In the genomic region with DNA sequence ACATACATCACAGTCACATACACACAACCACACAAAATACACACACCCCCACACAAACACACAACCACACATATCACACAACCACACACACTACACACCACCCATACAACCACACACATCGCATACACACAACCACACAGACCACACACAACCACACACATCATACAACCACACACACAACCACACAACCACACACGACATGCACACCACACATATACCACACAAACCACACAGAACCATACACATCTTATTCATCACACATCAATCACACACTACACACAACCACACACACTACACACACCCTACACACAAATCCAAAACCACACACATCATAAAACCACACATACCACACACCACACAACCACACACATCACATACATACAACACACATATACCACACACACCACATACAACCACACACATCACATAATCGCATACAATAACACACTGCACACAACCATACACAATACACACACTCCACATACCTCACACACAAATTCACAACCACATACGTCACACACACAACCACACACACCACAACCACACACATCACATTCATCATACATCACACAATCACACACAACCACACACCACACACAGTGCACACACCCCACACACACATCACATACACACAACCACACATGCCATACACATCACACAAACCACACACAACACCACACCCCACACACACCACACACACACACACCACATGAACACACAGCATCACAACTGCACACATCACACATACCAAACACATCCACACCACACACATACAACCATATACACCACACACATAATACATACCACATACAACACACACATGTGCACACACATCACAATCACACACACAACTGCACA, we compare ENCODE assay signal across 1 cellular context.
TF ChIP-seq lines count a peak whose summit lies in the region.

No MANE protein-coding gene starts in this region.

TF ChIP-seq in K562, 482 proteins besides CTCF, POLR2A, EP300 and RAD21 (continued from another document and continues in another):
- TF ChIP-seq, protein P1, sequence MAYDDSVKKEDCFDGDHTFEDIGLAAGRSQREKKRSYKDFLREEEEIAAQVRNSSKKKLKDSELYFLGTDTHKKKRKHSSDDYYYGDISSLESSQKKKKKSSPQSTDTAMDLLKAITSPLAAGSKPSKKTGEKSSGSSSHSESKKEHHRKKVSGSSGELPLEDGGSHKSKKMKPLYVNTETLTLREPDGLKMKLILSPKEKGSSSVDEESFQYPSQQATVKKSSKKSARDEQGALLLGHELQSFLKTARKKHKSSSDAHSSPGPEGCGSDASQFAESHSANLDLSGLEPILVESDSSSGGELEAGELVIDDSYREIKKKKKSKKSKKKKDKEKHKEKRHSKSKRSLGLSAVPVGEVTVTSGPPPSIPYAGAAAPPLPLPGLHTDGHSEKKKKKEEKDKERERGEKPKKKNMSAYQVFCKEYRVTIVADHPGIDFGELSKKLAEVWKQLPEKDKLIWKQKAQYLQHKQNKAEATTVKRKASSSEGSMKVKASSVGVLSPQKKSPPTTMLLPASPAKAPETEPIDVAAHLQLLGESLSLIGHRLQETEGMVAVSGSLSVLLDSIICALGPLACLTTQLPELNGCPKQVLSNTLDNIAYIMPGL (CRISPR knock-in tag; IDR thresholded peaks at IDR 0.05) = 0 out of 2 replicates have a peak, but pooled peaks have one; percentile 47
- TF ChIP-seq HNRNPUL1 (IDR thresholded peaks at IDR 0.05; ENCODE audit: low read length) (no peak), KLF10 (CRISPR knock-in tag; IDR thresholded peaks at IDR 0.05) (no peak), OTX1 (CRISPR knock-in tag; IDR thresholded peaks at IDR 0.05) (peak; percentile 94), ZBTB7A (IDR thresholded peaks at IDR 0.05; ENCODE audit: borderline replicate concordance, control insufficient read depth, low read depth, low read length) (no peak), ZNF347 (CRISPR knock-in tag; IDR thresholded peaks at IDR 0.05; ENCODE audit: low read depth) (no peak), MCM3 (IDR thresholded peaks at IDR 0.05) (peak; percentile 6), NR1H2 (CRISPR knock-in tag; IDR thresholded peaks at IDR 0.05) (no peak), NCOR1 (IDR thresholded peaks at IDR 0.05) (no peak), ZNF668 (CRISPR knock-in tag; IDR thresholded peaks at IDR 0.05) (no peak), SMARCE1 (IDR thresholded peaks at IDR 0.05) (no peak), GTF2E2 (tag; IDR thresholded peaks at IDR 0.05) (no peak), ZC3H8 (IDR thresholded peaks at IDR 0.05) (peak; percentile 81; the same call in 1 of the 2 replicates), GATAD2A (IDR thresholded peaks at IDR 0.05) (0 out of 2 replicates have a peak, but pooled peaks have one; percentile 80), TRIM24 (IDR thresholded peaks at IDR 0.05) (peak in 1 of 2 experiments; percentile 64; a peak in 3 of 4 replicates), MAFF (IDR thresholded peaks at IDR 0.05; ENCODE audit: low read length) (no peak), RCOR1 (IDR thresholded peaks at IDR 0.05; ENCODE audit: borderline replicate concordance in 1 of 2, low read depth in 2 of 2, low read length in 2 of 2) (no peak), LCOR (CRISPR knock-in tag; IDR thresholded peaks at IDR 0.05) (no peak), CC2D1A (IDR thresholded peaks at IDR 0.05) (0 out of 2 replicates have a peak, but pooled peaks have one; percentile 47), MTA2 (IDR thresholded peaks at IDR 0.05; ENCODE audit: low read depth) (peak; percentile 38; the same call in 1 of the 2 replicates), PHF21A (IDR thresholded peaks at IDR 0.05; ENCODE audit: borderline replicate concordance, low read depth) (peak; percentile 74; the same call in 1 of the 2 replicates), GABPA (tag; conservative IDR thresholded peaks at IDR 0.05; ENCODE audit: low read depth) (no peak), TEAD2 (tag; IDR thresholded peaks at IDR 0.05) (no peak), U2AF2 (optimal IDR thresholded peaks at IDR 0.05; ENCODE audit: low read depth, low read length) (no peak)
- TF ChIP-seq, protein P2, sequence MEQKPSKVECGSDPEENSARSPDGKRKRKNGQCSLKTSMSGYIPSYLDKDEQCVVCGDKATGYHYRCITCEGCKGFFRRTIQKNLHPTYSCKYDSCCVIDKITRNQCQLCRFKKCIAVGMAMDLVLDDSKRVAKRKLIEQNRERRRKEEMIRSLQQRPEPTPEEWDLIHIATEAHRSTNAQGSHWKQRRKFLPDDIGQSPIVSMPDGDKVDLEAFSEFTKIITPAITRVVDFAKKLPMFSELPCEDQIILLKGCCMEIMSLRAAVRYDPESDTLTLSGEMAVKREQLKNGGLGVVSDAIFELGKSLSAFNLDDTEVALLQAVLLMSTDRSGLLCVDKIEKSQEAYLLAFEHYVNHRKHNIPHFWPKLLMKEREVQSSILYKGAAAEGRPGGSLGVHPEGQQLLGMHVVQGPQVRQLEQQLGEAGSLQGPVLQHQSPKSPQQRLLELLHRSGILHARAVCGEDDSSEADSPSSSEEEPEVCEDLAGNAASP (IDR thresholded peaks at IDR 0.05) = peak; percentile 40; the same call in 1 of the 2 replicates
- TF ChIP-seq, protein P3, sequence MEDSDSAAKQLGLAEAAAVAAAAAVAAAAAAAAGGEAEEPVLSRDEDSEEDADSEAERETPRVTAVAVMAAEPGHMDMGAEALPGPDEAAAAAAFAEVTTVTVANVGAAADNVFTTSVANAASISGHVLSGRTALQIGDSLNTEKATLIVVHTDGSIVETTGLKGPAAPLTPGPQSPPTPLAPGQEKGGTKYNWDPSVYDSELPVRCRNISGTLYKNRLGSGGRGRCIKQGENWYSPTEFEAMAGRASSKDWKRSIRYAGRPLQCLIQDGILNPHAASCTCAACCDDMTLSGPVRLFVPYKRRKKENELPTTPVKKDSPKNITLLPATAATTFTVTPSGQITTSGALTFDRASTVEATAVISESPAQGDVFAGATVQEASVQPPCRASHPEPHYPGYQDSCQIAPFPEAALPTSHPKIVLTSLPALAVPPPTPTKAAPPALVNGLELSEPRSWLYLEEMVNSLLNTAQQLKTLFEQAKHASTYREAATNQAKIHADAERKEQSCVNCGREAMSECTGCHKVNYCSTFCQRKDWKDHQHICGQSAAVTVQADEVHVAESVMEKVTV (CRISPR knock-in tag; IDR thresholded peaks at IDR 0.05) = no peak
- TF ChIP-seq, protein P4, sequence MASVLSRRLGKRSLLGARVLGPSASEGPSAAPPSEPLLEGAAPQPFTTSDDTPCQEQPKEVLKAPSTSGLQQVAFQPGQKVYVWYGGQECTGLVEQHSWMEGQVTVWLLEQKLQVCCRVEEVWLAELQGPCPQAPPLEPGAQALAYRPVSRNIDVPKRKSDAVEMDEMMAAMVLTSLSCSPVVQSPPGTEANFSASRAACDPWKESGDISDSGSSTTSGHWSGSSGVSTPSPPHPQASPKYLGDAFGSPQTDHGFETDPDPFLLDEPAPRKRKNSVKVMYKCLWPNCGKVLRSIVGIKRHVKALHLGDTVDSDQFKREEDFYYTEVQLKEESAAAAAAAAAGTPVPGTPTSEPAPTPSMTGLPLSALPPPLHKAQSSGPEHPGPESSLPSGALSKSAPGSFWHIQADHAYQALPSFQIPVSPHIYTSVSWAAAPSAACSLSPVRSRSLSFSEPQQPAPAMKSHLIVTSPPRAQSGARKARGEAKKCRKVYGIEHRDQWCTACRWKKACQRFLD (CRISPR knock-in tag; IDR thresholded peaks at IDR 0.05) = no peak
- TF ChIP-seq, protein P5, sequence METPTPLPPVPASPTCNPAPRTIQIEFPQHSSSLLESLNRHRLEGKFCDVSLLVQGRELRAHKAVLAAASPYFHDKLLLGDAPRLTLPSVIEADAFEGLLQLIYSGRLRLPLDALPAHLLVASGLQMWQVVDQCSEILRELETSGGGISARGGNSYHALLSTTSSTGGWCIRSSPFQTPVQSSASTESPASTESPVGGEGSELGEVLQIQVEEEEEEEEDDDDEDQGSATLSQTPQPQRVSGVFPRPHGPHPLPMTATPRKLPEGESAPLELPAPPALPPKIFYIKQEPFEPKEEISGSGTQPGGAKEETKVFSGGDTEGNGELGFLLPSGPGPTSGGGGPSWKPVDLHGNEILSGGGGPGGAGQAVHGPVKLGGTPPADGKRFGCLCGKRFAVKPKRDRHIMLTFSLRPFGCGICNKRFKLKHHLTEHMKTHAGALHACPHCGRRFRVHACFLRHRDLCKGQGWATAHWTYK (CRISPR knock-in tag; IDR thresholded peaks at IDR 0.05) = no peak
- TF ChIP-seq, protein P6, sequence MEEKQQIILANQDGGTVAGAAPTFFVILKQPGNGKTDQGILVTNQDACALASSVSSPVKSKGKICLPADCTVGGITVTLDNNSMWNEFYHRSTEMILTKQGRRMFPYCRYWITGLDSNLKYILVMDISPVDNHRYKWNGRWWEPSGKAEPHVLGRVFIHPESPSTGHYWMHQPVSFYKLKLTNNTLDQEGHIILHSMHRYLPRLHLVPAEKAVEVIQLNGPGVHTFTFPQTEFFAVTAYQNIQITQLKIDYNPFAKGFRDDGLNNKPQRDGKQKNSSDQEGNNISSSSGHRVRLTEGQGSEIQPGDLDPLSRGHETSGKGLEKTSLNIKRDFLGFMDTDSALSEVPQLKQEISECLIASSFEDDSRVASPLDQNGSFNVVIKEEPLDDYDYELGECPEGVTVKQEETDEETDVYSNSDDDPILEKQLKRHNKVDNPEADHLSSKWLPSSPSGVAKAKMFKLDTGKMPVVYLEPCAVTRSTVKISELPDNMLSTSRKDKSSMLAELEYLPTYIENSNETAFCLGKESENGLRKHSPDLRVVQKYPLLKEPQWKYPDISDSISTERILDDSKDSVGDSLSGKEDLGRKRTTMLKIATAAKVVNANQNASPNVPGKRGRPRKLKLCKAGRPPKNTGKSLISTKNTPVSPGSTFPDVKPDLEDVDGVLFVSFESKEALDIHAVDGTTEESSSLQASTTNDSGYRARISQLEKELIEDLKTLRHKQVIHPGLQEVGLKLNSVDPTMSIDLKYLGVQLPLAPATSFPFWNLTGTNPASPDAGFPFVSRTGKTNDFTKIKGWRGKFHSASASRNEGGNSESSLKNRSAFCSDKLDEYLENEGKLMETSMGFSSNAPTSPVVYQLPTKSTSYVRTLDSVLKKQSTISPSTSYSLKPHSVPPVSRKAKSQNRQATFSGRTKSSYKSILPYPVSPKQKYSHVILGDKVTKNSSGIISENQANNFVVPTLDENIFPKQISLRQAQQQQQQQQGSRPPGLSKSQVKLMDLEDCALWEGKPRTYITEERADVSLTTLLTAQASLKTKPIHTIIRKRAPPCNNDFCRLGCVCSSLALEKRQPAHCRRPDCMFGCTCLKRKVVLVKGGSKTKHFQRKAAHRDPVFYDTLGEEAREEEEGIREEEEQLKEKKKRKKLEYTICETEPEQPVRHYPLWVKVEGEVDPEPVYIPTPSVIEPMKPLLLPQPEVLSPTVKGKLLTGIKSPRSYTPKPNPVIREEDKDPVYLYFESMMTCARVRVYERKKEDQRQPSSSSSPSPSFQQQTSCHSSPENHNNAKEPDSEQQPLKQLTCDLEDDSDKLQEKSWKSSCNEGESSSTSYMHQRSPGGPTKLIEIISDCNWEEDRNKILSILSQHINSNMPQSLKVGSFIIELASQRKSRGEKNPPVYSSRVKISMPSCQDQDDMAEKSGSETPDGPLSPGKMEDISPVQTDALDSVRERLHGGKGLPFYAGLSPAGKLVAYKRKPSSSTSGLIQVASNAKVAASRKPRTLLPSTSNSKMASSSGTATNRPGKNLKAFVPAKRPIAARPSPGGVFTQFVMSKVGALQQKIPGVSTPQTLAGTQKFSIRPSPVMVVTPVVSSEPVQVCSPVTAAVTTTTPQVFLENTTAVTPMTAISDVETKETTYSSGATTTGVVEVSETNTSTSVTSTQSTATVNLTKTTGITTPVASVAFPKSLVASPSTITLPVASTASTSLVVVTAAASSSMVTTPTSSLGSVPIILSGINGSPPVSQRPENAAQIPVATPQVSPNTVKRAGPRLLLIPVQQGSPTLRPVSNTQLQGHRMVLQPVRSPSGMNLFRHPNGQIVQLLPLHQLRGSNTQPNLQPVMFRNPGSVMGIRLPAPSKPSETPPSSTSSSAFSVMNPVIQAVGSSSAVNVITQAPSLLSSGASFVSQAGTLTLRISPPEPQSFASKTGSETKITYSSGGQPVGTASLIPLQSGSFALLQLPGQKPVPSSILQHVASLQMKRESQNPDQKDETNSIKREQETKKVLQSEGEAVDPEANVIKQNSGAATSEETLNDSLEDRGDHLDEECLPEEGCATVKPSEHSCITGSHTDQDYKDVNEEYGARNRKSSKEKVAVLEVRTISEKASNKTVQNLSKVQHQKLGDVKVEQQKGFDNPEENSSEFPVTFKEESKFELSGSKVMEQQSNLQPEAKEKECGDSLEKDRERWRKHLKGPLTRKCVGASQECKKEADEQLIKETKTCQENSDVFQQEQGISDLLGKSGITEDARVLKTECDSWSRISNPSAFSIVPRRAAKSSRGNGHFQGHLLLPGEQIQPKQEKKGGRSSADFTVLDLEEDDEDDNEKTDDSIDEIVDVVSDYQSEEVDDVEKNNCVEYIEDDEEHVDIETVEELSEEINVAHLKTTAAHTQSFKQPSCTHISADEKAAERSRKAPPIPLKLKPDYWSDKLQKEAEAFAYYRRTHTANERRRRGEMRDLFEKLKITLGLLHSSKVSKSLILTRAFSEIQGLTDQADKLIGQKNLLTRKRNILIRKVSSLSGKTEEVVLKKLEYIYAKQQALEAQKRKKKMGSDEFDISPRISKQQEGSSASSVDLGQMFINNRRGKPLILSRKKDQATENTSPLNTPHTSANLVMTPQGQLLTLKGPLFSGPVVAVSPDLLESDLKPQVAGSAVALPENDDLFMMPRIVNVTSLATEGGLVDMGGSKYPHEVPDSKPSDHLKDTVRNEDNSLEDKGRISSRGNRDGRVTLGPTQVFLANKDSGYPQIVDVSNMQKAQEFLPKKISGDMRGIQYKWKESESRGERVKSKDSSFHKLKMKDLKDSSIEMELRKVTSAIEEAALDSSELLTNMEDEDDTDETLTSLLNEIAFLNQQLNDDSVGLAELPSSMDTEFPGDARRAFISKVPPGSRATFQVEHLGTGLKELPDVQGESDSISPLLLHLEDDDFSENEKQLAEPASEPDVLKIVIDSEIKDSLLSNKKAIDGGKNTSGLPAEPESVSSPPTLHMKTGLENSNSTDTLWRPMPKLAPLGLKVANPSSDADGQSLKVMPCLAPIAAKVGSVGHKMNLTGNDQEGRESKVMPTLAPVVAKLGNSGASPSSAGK (IDR thresholded peaks at IDR 0.05) = peak; percentile 51; the same call in 1 of the 2 replicates
- TF ChIP-seq, protein P7, sequence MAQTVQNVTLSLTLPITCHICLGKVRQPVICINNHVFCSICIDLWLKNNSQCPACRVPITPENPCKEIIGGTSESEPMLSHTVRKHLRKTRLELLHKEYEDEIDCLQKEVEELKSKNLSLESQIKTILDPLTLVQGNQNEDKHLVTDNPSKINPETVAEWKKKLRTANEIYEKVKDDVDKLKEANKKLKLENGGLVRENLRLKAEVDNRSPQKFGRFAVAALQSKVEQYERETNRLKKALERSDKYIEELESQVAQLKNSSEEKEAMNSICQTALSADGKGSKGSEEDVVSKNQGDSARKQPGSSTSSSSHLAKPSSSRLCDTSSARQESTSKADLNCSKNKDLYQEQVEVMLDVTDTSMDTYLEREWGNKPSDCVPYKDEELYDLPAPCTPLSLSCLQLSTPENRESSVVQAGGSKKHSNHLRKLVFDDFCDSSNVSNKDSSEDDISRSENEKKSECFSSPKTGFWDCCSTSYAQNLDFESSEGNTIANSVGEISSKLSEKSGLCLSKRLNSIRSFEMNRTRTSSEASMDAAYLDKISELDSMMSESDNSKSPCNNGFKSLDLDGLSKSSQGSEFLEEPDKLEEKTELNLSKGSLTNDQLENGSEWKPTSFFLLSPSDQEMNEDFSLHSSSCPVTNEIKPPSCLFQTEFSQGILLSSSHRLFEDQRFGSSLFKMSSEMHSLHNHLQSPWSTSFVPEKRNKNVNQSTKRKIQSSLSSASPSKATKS (CRISPR knock-in tag; IDR thresholded peaks at IDR 0.05) = no peak
